7 cellular contexts compared by ENCODE assay signal in the genomic region with DNA sequence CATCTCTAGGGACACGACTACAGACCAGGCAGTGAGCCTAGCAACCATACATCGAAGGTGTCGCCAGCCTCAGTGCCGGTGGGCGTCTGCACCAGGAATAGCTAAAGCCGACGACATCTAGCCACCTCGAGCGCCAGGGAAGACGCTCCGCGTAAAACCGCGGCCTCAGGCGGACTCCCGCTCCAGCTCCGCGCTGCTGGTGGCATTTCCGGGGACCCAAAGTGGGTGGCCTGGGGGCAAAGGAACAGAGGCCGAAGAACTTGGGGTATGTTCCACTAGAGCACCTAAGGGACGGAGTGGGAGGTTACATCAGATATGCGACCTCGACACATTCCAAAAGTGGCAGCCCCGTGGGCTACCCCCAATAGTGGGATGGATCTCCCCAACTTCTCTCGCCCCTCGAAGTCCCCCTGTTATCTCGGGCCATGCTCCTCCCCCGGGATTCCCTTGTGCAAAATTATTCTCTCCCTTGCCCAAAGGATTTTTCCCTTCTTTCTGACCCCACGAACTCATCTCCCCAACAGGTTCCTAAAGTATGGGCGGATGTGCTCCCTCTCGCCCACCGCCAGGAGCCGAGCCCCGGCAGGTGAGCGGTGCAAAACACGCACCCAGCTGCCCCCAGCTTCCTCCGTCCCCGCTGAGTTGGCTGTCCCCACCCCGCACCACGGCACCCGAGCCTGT. TPM values are rescaled to one million over a fixed set of nuclear protein-coding genes. Genes with fewer than 3 reads are reported as not detected.
DNase-seq lines count a peak whose midpoint lies in the region; TF ChIP-seq lines count a peak whose summit lies in the region.

No MANE protein-coding gene starts in this region.

- H3K4me3 ChIP-seq in HUES48 (ENCODE audit: low read depth, low read length) = peak overlapping the region; percentile 82
- H3K4me3 ChIP-seq in astrocyte of the cerebellum (ENCODE audit: low read depth, low read length) = peak overlapping the region; percentile 59
- peak overlapping the region; percentile 88 for H3K4me3 ChIP-seq in kidney epithelial cell (ENCODE audit: low read depth, low read length)
- peak overlapping the region; percentile 85 to 90 for H3K4me3 ChIP-seq in stomach smooth muscle (ENCODE audit: low read length in 2 of 2)

- peaks cover 19% of the 10 kb centered on the region for H3K4me1 ChIP-seq in HUES48 (ENCODE audit: control insufficient read depth, insufficient read depth, low read length)
- peaks cover 56% of the 10 kb centered on the region for H3K4me1 ChIP-seq in stomach smooth muscle (ENCODE audit: control insufficient read depth, insufficient read depth, low read length)

- H3K27me3 ChIP-seq in HUES48 (ENCODE audit: control insufficient read depth, insufficient read depth, low read length) (peaks cover 71% of the 10 kb centered on the region), kidney epithelial cell (ENCODE audit: control insufficient read depth, insufficient read depth, low read length) (no peaks in the 10 kb centered on the region), stomach smooth muscle (ENCODE audit: control insufficient read depth in 1 of 2, insufficient read depth in 2 of 2, low read length in 2 of 2) (peaks cover 0 to 2% of the 10 kb centered on the region in 2 donors)

- H3K9me3 ChIP-seq in HUES48 (ENCODE audit: control insufficient read depth, insufficient read depth, low read length) (no peaks in the 10 kb centered on the region), stomach smooth muscle (ENCODE audit: control insufficient read depth in 2 of 2, low read length in 2 of 2) (no peaks in the 10 kb centered on the region)

- no peak for DNase-seq in astrocyte of the cerebellum (ENCODE audit: low read depth)
- DNase-seq in kidney epithelial cell (ENCODE audit: low read depth) = no peak
- DNase-seq in ureter (ENCODE audit: low spot score) = no peak
- DNase-seq in activated T-cell treated with anti-CD3 and anti-CD28 coated beads, Interleukin-2, amount 50 U/mL, for 1 hour = no peak
- no peak for DNase-seq in stimulated activated CD4-positive, alpha-beta T cell treated with anti-CD3 and anti-CD28 coated beads, Interleukin-4, amount 100 ng/mL, for 24 hours

- no peak overlapping the region for H3K9ac ChIP-seq in HUES48 (ENCODE audit: low read depth, low read length)
- peak overlapping the region; percentile 76 to 81 for H3K9ac ChIP-seq in stomach smooth muscle (ENCODE audit: low read length in 2 of 2)

- H3K27ac ChIP-seq in HUES48 (ENCODE audit: low read depth, low read length) (no peak overlapping the region), stomach smooth muscle (ENCODE audit: low read length) (peak overlapping the region; percentile 62)

- H3K36me3 ChIP-seq in HUES48 (ENCODE audit: control insufficient read depth, insufficient read depth, low read length) (no peaks in the 10 kb centered on the region), kidney epithelial cell (ENCODE audit: control insufficient read depth, insufficient read depth, low read length) (no peaks in the 10 kb centered on the region), stomach smooth muscle (ENCODE audit: control insufficient read depth in 2 of 2, insufficient read depth in 2 of 2, low read length in 2 of 2) (no peaks in the 10 kb centered on the region)

- in situ Hi-C loops in astrocyte of the cerebellum (cut with HindIII; ENCODE audit: low sequenced_read_pairs) = loop anchor here (25.0 kb wide), 1 partner anchor 474 kb away; no protein-coding TSS in a partner anchor

- TF ChIP-seq CTCF in astrocyte of the cerebellum (IDR thresholded peaks at IDR 0.05; ENCODE audit: low read depth, low read length, missing control alignments) = peak; percentile 16
- peak; percentile 25 for TF ChIP-seq CTCF in kidney epithelial cell (IDR thresholded peaks at IDR 0.05; ENCODE audit: insufficient read depth, low read length, poor library complexity, severe bottlenecking)

RNA-seq across cellular contexts. Expression of a gene that starts 1.2 kb away (rescaled TPM):
- 18.9 and 23.6 TPM in 2 replicates for total RNA-seq in kidney epithelial cell
- total RNA-seq in ureter = 87.9 TPM
